ENCODE assay signal across 8 cellular contexts in genomic region chr10:101818119-101818957, GRCh38. TPM values are rescaled to one million over a fixed set of nuclear protein-coding genes. Genes with fewer than 3 reads are reported as not detected.
DNase-seq lines count a peak whose midpoint lies in the region; ATAC-seq, FAIRE-seq and TF ChIP-seq lines count a peak whose summit lies in the region.

Gene OGA (minus strand): TSS chr10:101818444. CDS start chr10:101818022, 422 bp downstream.

- peak within 1 kb of the TSS; percentile 79 for H2AFZ ChIP-seq in OCI-LY3 (ENCODE audit: low read depth, low read length)

- peak; percentile 86 for DNase-seq in D341Med (ENCODE audit: low spot score)
- peak; percentile 93 for DNase-seq in HuH-7 (ENCODE audit: low spot score)
- DNase-seq in activated CD8-positive, alpha-beta memory T cell treated with anti-CD3 and anti-CD28 coated beads, Interleukin-2, amount 50 U/mL, for 48 hours, result peak; percentile 97
- DNase-seq in stimulated activated CD8-positive, alpha-beta memory T cell treated with anti-CD3 and anti-CD28 coated beads, Interleukin-15, amount 100 ng/mL, for 4 hours (ENCODE audit: low read depth in 2 of 2), result peak; percentile 95 to 99

- H3K9me3 ChIP-seq in OCI-LY3 (ENCODE audit: insufficient read depth, low read length), result no peaks in the 10 kb centered on the region
- H3K9me3 ChIP-seq in mesodermal cell (ENCODE audit: control insufficient read depth, low read length), result no peaks in the 10 kb centered on the region

- H3K27me3 ChIP-seq in OCI-LY3 (ENCODE audit: low read depth, low read length), result no peaks in the 10 kb centered on the region

- peak; percentile 77 for ATAC-seq in GM21515 (IDR thresholded peaks at IDR 0.05; ENCODE audit: unreplicated experiment)

- no peak for TF ChIP-seq CTCF in OCI-LY3 (IDR thresholded peaks at IDR 0.05; ENCODE audit: low read depth, low read length)

- peaks cover 39% of the 10 kb centered on the region for H4K20me1 ChIP-seq in OCI-LY3 (ENCODE audit: insufficient read depth, low read length)

- FAIRE-seq in endometrium (lab: Jason Lieb, UNC), result peak; percentile 99

- H3K4me1 ChIP-seq in OCI-LY3 (ENCODE audit: low read length), result peaks cover 18% of the 10 kb centered on the region
- peaks cover 11% of the 10 kb centered on the region for H3K4me1 ChIP-seq in mesodermal cell (ENCODE audit: control insufficient read depth, insufficient read depth, low read length, poor library complexity, severe bottlenecking)

- no peaks in the 10 kb centered on the region for H3K36me3 ChIP-seq in OCI-LY3 (replicated peaks; ENCODE audit: low read depth, low read length)
- H3K36me3 ChIP-seq in mesodermal cell (ENCODE audit: control insufficient read depth, insufficient read depth, low read length), result peaks cover 1% of the 10 kb centered on the region

- H3K27ac ChIP-seq in OCI-LY3 (ENCODE audit: low read length) (peak within 1 kb of the TSS; percentile 74), mesodermal cell (ENCODE audit: low read depth, low read length, severe bottlenecking) (peak within 1 kb of the TSS; percentile 99)

- H3K4me3 ChIP-seq in OCI-LY3 (ENCODE audit: low read length) (peak within 1 kb of the TSS; percentile 92), mesodermal cell (ENCODE audit: extremely low read depth, insufficient read depth, low read length, poor library complexity, severe bottlenecking) (peak within 1 kb of the TSS; percentile 96)

- H3K4me2 ChIP-seq in OCI-LY3 (ENCODE audit: low read length), result peak within 1 kb of the TSS; percentile 95

- H3K9ac ChIP-seq in OCI-LY3 (ENCODE audit: low read length), result peak within 1 kb of the TSS; percentile 83

- H3K79me2 ChIP-seq in OCI-LY3 (ENCODE audit: low read length), result peaks cover 57% of the 10 kb centered on the region

- WGBS in mesodermal cell (ENCODE audit: insufficient coverage in 2 of 2), 2 experiments, result 0% methylated on average over 21 to 36 of the region's 48 CpGs

RNA-seq across cellular contexts. Expression of gene OGA, which starts in this region (rescaled TPM):
- 88.5 TPM for polyA plus RNA-seq in mesodermal cell (2013, experiment 1 of 2)
- polyA plus RNA-seq in mesodermal cell (2013, experiment 2 of 2), result 80.1 TPM

Comparison
In these comparisons a context has a peak if more than half of its experiments do, and no peak if none do; other contexts are left out.
1. Peak in every context shown above with its lines: DNase-seq, ATAC-seq, H3K4me3 ChIP-seq and H3K27ac ChIP-seq.